Comparison of ENCODE assay signal across 9 cellular contexts in the genomic region with DNA sequence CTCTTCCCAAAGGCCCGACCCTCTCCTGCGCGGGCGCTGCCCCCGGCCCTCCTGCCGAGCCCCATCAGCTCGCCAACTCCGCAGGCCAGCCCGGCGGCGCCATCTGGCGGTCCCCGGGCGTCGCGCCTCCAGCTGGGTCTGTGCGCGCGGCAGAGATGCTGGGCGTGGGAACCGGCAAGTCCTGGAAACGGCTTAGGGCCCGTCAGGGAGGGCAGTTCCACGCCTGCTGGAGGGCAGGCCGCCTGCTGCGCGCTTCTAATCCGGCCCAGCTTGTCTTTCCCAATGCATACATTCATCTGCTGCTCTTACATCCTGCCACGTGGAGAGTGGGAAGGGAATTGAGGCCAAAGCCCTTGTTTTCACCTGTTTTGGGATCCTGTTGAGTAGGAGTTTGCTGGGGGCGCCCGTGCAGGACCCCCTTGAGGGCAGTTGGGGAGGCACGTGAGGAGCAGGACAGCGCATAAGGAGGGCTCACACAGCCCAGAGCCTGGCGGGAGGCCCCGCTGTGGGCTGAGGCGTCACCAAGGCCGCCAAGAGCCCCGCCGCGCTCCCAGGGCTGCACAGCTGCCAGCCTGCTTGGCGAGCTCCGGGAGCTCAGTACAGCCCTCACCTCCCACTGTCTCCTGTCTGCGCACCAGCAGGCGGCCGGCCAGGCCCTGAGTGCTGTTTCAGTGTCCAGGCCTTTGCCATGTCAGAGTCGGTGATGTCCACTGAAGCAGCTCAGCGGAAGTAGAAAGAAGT.
DNase-seq lines count a peak whose midpoint lies in the region; ATAC-seq, FAIRE-seq and TF ChIP-seq lines count a peak whose summit lies in the region.
"Had no signal": no experiment of that assay in that cellular context is flagged by ENCODE, and none has a peak within 500 bp of the region (broad histone marks: within the 10 kb centered on the region; RNA-seq: fewer than 3 reads in every experiment).

No MANE protein-coding gene starts in this region.

- ATAC-seq in Right ventricle myocardium inferior = peak; percentile 91

- H3K4me1 Mint-ChIP-seq in osteocyte (ENCODE audit: unreplicated experiment) (peaks cover 5% of the 10 kb centered on the region), type B pancreatic cell (ENCODE audit: unreplicated experiment) (peaks cover 6% of the 10 kb centered on the region)

- DNase-seq in Right ventricle myocardium inferior (ENCODE audit: missing footprints) (peak; percentile 78), cardiac septum (ENCODE audit: low spot score) (no peak), NCI-H526 treated with DMSO at 0.1 percent for 48 hours (lab: John Stamatoyannopoulos, UW) (peak; percentile 27), frontal cortex (ENCODE audit: low spot score in 2 of 2) (peak; percentile 82 to 88), osteocyte (ENCODE audit: extremely low spot score, unreplicated experiment) (peak; percentile 93), type B pancreatic cell (ENCODE audit: extremely low spot score, unreplicated experiment) (peak; percentile 88), NCI-H2107 (lab: John Stamatoyannopoulos, UW) (no peak)
- peak; percentile 33 for DNase-seq in activated effector memory CD4-positive, alpha-beta T cell treated with Interleukin-2 at 50 U/mL for 16 hours

- H3K27ac Mint-ChIP-seq in osteocyte (ENCODE audit: unreplicated experiment) = no peak overlapping the region
- no peak overlapping the region for H3K27ac Mint-ChIP-seq in type B pancreatic cell

- H3K9me3 Mint-ChIP-seq in osteocyte (ENCODE audit: unreplicated experiment) = no peaks in the 10 kb centered on the region
- H3K9me3 Mint-ChIP-seq in type B pancreatic cell = no peaks in the 10 kb centered on the region

- H3K27me3 Mint-ChIP-seq in osteocyte (ENCODE audit: unreplicated experiment) = no peaks in the 10 kb centered on the region
- H3K27me3 Mint-ChIP-seq in type B pancreatic cell = no peaks in the 10 kb centered on the region

- peak; percentile 95 for TF ChIP-seq CTCF in osteocyte (IDR thresholded peaks at IDR 0.05)
- peak; percentile 94 for TF ChIP-seq CTCF in type B pancreatic cell (conservative IDR thresholded peaks at IDR 0.05)

- no peak for FAIRE-seq in frontal cortex (lab: Jason Lieb, UNC)
- FAIRE-seq: islet of Langerhans had no signal

- intact Hi-C loops in Right ventricle myocardium inferior (cut with DNase I) = loop anchor here (10.0 kb wide), 2 partner anchors 129 to 219 kb away; a partner anchor contains a TSS
- intact Hi-C loops in cardiac septum (cut with DNase I) = loop anchor here (10.0 kb wide), 1 partner anchor 319 kb away; no protein-coding TSS in a partner anchor

- H3K36me3 Mint-ChIP-seq in osteocyte (ENCODE audit: unreplicated experiment) (peaks cover 9% of the 10 kb centered on the region), type B pancreatic cell (no peaks in the 10 kb centered on the region)

- H3K4me3 Mint-ChIP-seq in osteocyte (ENCODE audit: unreplicated experiment) (no peak overlapping the region), type B pancreatic cell (no peak overlapping the region)

Comparison
In these comparisons a context has a peak if more than half of its experiments do, and no peak if none do; other contexts are left out.
1. DNase-seq: peak in Right ventricle myocardium inferior (single experiment), NCI-H526 treated with DMSO at 0.1 percent for 48 hours (single experiment), activated effector memory CD4-positive, alpha-beta T cell treated with Interleukin-2 at 50 U/mL for 16 hours (single experiment), frontal cortex (2 of 2), osteocyte (single experiment) and type B pancreatic cell (single experiment); none in cardiac septum (single experiment) and NCI-H2107 (single experiment).